In genomic region chr7:50653116-50653854, GRCh38 we compare ENCODE assay signal across 11 cellular contexts.
DNase-seq lines count a peak whose midpoint lies in the region; ATAC-seq and TF ChIP-seq lines count a peak whose summit lies in the region.
"Had no signal": no experiment of that assay in that cellular context is flagged by ENCODE, and none has a peak within 500 bp of the region (broad histone marks: within the 10 kb centered on the region; RNA-seq: fewer than 3 reads in every experiment).

No MANE protein-coding gene starts in this region.

- no peak overlapping the region for H3K9ac ChIP-seq in parathyroid adenoma
- H3K9ac ChIP-seq: BLaER1 treated with 17β-estradiol and CSF1 and Interleukin-3, amounts not matched to agents 10 nM and 100 nM had no signal

- H3K4me3 ChIP-seq in RWPE2 (ENCODE audit: severe bottlenecking) (no peak overlapping the region), fibroblast of the aortic adventitia (ENCODE audit: low read depth, low read length) (no peak overlapping the region), parathyroid adenoma (ENCODE audit: low read depth, low read length) (no peak overlapping the region), SJCRH30 (no peak overlapping the region)
- no peak overlapping the region for H3K4me3 ChIP-seq in effector memory CD4-positive, alpha-beta T cell (ENCODE audit: insufficient read depth, low read depth, low read length, poor library complexity, severe bottlenecking)
- H3K4me3 ChIP-seq: BLaER1 treated with 17β-estradiol and CSF1 and Interleukin-3, amounts not matched to agents 10 nM and 100 nM had no signal

- ATAC-seq in RWPE2 (ENCODE audit: low read depth) (peak; percentile 79), GM18909 (IDR thresholded peaks at IDR 0.05; ENCODE audit: poor library complexity, unreplicated experiment) (no peak)
- ATAC-seq: HCT116 had no signal

- H3K27me3 ChIP-seq in RWPE2 (ENCODE audit: insufficient read depth, poor library complexity, severe bottlenecking) (no peaks in the 10 kb centered on the region), parathyroid adenoma (ENCODE audit: control insufficient read depth, insufficient read depth, low read length) (no peaks in the 10 kb centered on the region), SJCRH30 (no peaks in the 10 kb centered on the region; the same call in 1 of the 2 replicates)
- H3K27me3 ChIP-seq in effector memory CD4-positive, alpha-beta T cell (replicated peaks; ENCODE audit: control insufficient read depth, insufficient read depth, low read length, poor library complexity, severe bottlenecking), result no peaks in the 10 kb centered on the region
- H3K27me3 ChIP-seq: BLaER1 treated with 17β-estradiol and CSF1 and Interleukin-3, amounts not matched to agents 10 nM and 100 nM had no signal

- no peaks in the 10 kb centered on the region for H3K9me3 ChIP-seq in RWPE2 (ENCODE audit: severe bottlenecking)
- no peaks in the 10 kb centered on the region for H3K9me3 ChIP-seq in parathyroid adenoma (ENCODE audit: control insufficient read depth, low read length)
- no peaks in the 10 kb centered on the region for H3K9me3 ChIP-seq in SJCRH30 (replicated peaks)
- H3K9me3 ChIP-seq in effector memory CD4-positive, alpha-beta T cell (ENCODE audit: control insufficient read depth, low read length), result no peaks in the 10 kb centered on the region
- H3K9me3 ChIP-seq: BLaER1 treated with 17β-estradiol and CSF1 and Interleukin-3, amounts not matched to agents 10 nM and 100 nM had no signal

- no peak for TF ChIP-seq CTCF in RWPE2 (IDR thresholded peaks at IDR 0.05; ENCODE audit: poor library complexity, severe bottlenecking)
- no peak for TF ChIP-seq CTCF in fibroblast of the aortic adventitia (IDR thresholded peaks at IDR 0.05; ENCODE audit: insufficient read depth, low read length)
- TF ChIP-seq CTCF in parathyroid adenoma (IDR thresholded peaks at IDR 0.05), result no peak

- peaks cover 3% of the 10 kb centered on the region for H3K4me1 ChIP-seq in RWPE2 (ENCODE audit: insufficient read depth, poor library complexity, severe bottlenecking)
- H3K4me1 ChIP-seq in parathyroid adenoma, result no peaks in the 10 kb centered on the region
- H3K4me1 ChIP-seq in SJCRH30, result no peaks in the 10 kb centered on the region
- H3K4me1 ChIP-seq in effector memory CD4-positive, alpha-beta T cell (ENCODE audit: control insufficient read depth, insufficient read depth, low read length, poor library complexity, severe bottlenecking), result no peaks in the 10 kb centered on the region

- H3K36me3 ChIP-seq in RWPE2 (ENCODE audit: low read depth) (no peaks in the 10 kb centered on the region), parathyroid adenoma (ENCODE audit: control insufficient read depth, insufficient read depth, low read length) (no peaks in the 10 kb centered on the region), SJCRH30 (no peaks in the 10 kb centered on the region)
- H3K36me3 ChIP-seq in effector memory CD4-positive, alpha-beta T cell (ENCODE audit: control insufficient read depth, insufficient read depth, low read length), result no peaks in the 10 kb centered on the region

- H3K27ac ChIP-seq in RWPE2 (ENCODE audit: poor library complexity, severe bottlenecking), result no peak overlapping the region
- H3K27ac ChIP-seq in parathyroid adenoma, result peak overlapping the region; percentile 33
- no peak overlapping the region for H3K27ac ChIP-seq in SJCRH30
- H3K27ac ChIP-seq in effector memory CD4-positive, alpha-beta T cell (ENCODE audit: insufficient read depth, low read length, poor library complexity, severe bottlenecking), result no peak overlapping the region
- H3K27ac ChIP-seq: BLaER1 treated with 17β-estradiol and CSF1 and Interleukin-3, amounts not matched to agents 10 nM and 100 nM had no signal

- H3K79me2 ChIP-seq in parathyroid adenoma, result no peaks in the 10 kb centered on the region

- DNase-seq in AG08395 (ENCODE audit: low spot score) (peak; percentile 74), RWPE2 (ENCODE audit: low spot score) (no peak), fibroblast of the aortic adventitia (ENCODE audit: low read depth) (peak; percentile 75), COLO829 (ENCODE audit: low spot score) (no peak), SJCRH30 (no peak)
- no peak for DNase-seq in effector memory CD4-positive, alpha-beta T cell
- DNase-seq: central memory CD4-positive, alpha-beta T cell had no signal

- H2AFZ ChIP-seq in parathyroid adenoma, result no peak overlapping the region

- H3K4me2 ChIP-seq in parathyroid adenoma (ENCODE audit: low read length), result no peak overlapping the region

Comparison
In these comparisons a context has a peak if more than half of its experiments do, and no peak if none do; other contexts are left out.
1. DNase-seq: peak in AG08395 (single experiment) and fibroblast of the aortic adventitia (single experiment); none in RWPE2 (single experiment), COLO829 (single experiment), SJCRH30 (0 of 2) and effector memory CD4-positive, alpha-beta T cell (0 of 3).